In the genomic region with DNA sequence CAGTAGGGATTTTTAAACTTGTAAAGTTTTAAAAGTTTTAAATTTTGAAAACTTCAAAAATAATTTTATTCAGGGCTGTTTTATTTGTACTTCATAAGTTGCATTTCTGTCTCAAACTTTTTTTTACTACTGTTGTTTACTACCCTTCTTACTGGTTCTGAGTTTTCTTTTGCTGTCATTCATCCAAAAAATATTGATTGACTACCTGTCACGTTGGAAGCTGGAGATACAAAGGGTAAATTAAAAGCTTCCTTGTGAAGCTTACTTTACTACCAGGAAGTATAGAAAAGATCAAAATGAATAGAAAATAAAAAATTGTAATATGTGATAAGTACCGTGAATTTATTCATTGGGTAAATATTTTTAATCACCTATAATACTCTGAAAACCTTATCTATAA, we compare ENCODE assay signal across 15 cellular contexts. TPM values are rescaled to one million over a fixed set of nuclear protein-coding genes. Genes with fewer than 3 reads are reported as not detected.
DNase-seq lines count a peak whose midpoint lies in the region; ATAC-seq, FAIRE-seq and TF ChIP-seq lines count a peak whose summit lies in the region.
"Had no signal": no experiment of that assay in that cellular context is flagged by ENCODE, and none has a peak within 500 bp of the region (broad histone marks: within the 10 kb centered on the region; RNA-seq: fewer than 3 reads in every experiment).

No MANE protein-coding gene starts in this region.

- no peaks in the 10 kb centered on the region for H3K36me3 ChIP-seq in breast epithelium

- H3K9me3 ChIP-seq in breast epithelium, result no peaks in the 10 kb centered on the region
- H3K9me3 ChIP-seq: BLaER1 had no signal

- POLR2A ChIA-PET in MCF 10A (lab: Yijun Ruan, JAX), result interaction anchor here (1.4 kb wide), 1 partner anchor 12 kb away, joined by 6 read pairs; no protein-coding TSS in a partner anchor

- peak; percentile 43 for ATAC-seq in left lobe of liver
- no peak for ATAC-seq in activated naive CD4-positive, alpha-beta T cell treated with anti-CD3 and anti-CD28 coated beads, Interleukin-2, amount 50 U/mL, for 72 hours
- ATAC-seq: GM12878, GM23338 had no signal

- intact Hi-C loops in MCF 10A (cut with micrococcal nuclease), result no loop called here
- intact Hi-C loops in breast epithelium (cut with DNase I; ENCODE audit: low total_unique reads), result no loop called here

- CTCF ChIA-PET in MCF 10A (lab: Yijun Ruan, JAX), result interaction anchor here (0.6 kb wide), 1 partner anchor 99 kb away, joined by 4 read pairs; no protein-coding TSS in a partner anchor

- H3K9me3 Mint-ChIP-seq in MCF 10A (ENCODE audit: unreplicated experiment), result no peaks in the 10 kb centered on the region
- H3K9me3 Mint-ChIP-seq in activated naive CD4-positive, alpha-beta T cell treated with anti-CD3 and anti-CD28 coated beads, Interleukin-2, amount 50 U/mL, for 72 hours, result no peaks in the 10 kb centered on the region
- H3K9me3 Mint-ChIP-seq: GM23338, H9 had no signal

- no peak for TF ChIP-seq POLR2A in breast epithelium (IDR thresholded peaks at IDR 0.05)

- no peaks in the 10 kb centered on the region for H3K4me1 Mint-ChIP-seq in MCF 10A (ENCODE audit: insufficient read depth, unreplicated experiment)
- H3K4me1 Mint-ChIP-seq: GM23338, H9 had no signal

- TF ChIP-seq CTCF in MCF 10A (IDR thresholded peaks at IDR 0.05; ENCODE audit: unreplicated experiment) (no peak), breast epithelium (IDR thresholded peaks at IDR 0.05) (no peak)

- H3K4me1 ChIP-seq in breast epithelium, result no peaks in the 10 kb centered on the region
- H3K4me1 ChIP-seq: BLaER1 had no signal

- no peak overlapping the region for H3K4me3 Mint-ChIP-seq in MCF 10A (ENCODE audit: unreplicated experiment)
- H3K4me3 Mint-ChIP-seq: GM23338, H9 had no signal

- H3K27ac ChIP-seq in breast epithelium, result no peak overlapping the region
- H3K27ac ChIP-seq: 22Rv1, BLaER1 had no signal

- H3K27me3 Mint-ChIP-seq in MCF 10A (ENCODE audit: insufficient read depth, unreplicated experiment), result no peaks in the 10 kb centered on the region

- no peaks in the 10 kb centered on the region for H3K27me3 ChIP-seq in breast epithelium
- H3K27me3 ChIP-seq: BLaER1 had no signal

- FAIRE-seq in colon (lab: Jason Lieb, UNC), result peak; percentile 21
- FAIRE-seq: GM12878, GM18507 had no signal

- no peak overlapping the region for H3K27ac Mint-ChIP-seq in MCF 10A (ENCODE audit: low read depth, unreplicated experiment)
- H3K27ac Mint-ChIP-seq in activated naive CD4-positive, alpha-beta T cell treated with anti-CD3 and anti-CD28 coated beads, Interleukin-2, amount 50 U/mL, for 72 hours, result no peak overlapping the region
- H3K27ac Mint-ChIP-seq: GM23338, H9 had no signal

- no peak for DNase-seq in MCF 10A (ENCODE audit: unreplicated experiment)
- no peak for DNase-seq in breast epithelium (ENCODE audit: low spot score in 2 of 2)
- DNase-seq in left lobe of liver (ENCODE audit: low spot score), result no peak
- DNase-seq in cerebellum (ENCODE audit: low spot score), result no peak
- no peak for DNase-seq in activated naive CD4-positive, alpha-beta T cell treated with anti-CD3 and anti-CD28 coated beads, Interleukin-2, amount 50 U/mL, for 72 hours (ENCODE audit: low spot score in 2 of 2)
- no peak for DNase-seq in GM03348 (ENCODE audit: low spot score)
- DNase-seq: AML-193, DMS53, H9 had no signal

- BruUV-seq in MCF 10A (replicated peaks; lab: Mats Ljungman, UMichigan), result TSS peak; percentile 11

- H3K4me3 ChIP-seq in breast epithelium, result no peak overlapping the region
- H3K4me3 ChIP-seq: BLaER1, GM12878, GM23338 had no signal

- H3K36me3 Mint-ChIP-seq in MCF 10A (ENCODE audit: insufficient read depth, unreplicated experiment), result peaks cover 75% of the 10 kb centered on the region
- H3K36me3 Mint-ChIP-seq in activated naive CD4-positive, alpha-beta T cell treated with anti-CD3 and anti-CD28 coated beads, Interleukin-2, amount 50 U/mL, for 72 hours, result peaks cover 0 to 20% of the 10 kb centered on the region in 2 donors

RNA-seq across cellular contexts. Expression of gene MCUB, which starts 49.4 kb away (rescaled TPM):
- 11.0 and 16.3 TPM in 2 replicates for total RNA-seq in MCF 10A (2022)
- 10 to 100 TPM; 16.4 to 29.4 (median 26.5) TPM for total RNA-seq in breast epithelium
- total RNA-seq in left lobe of liver, result 1.8 TPM
- total RNA-seq in cerebellum, result 10.6 TPM
- total RNA-seq in activated naive CD4-positive, alpha-beta T cell treated with anti-CD3 and anti-CD28 coated beads, Interleukin-2, amount 50 U/mL, for 72 hours, result 10 to 100 TPM; 63.9 to 69.9 TPM
